ENCODE assay signal across 23 cellular contexts in genomic region chr3:12920967-12921366, GRCh38.
"Had no signal": no experiment of that assay in that cellular context is flagged by ENCODE, and none has a peak within 500 bp of the region (broad histone marks: within the 10 kb centered on the region; RNA-seq: fewer than 3 reads in every experiment).

No MANE protein-coding gene starts in this region.

- H3K36me3 ChIP-seq: SJSA1 had no signal

- H3K9me3 ChIP-seq: SJSA1 had no signal

- H3K27me3 ChIP-seq: SJSA1 had no signal

- DNase-seq: Kasumi-1, MM.1S, NCI-H1092 treated with DMSO at 0.1 percent for 48 hours, NCI-H1436, NCI-H187, NCI-H2029, NCI-H2081 treated with DMSO at 0.1 percent for 48 hours, NCI-H2171, NCI-H226, NCI-H446, NCI-H510A, NCI-H524 treated with DMSO at 0.1 percent for 48 hours, NCI-H69, NCI-H774, Right ventricle myocardium superior, RPMI8226, SIG-M5 had no signal

- H3K9me3 Mint-ChIP-seq: IgD-negative memory B cell had no signal

- FAIRE-seq: K562, RCC 7860 had no signal

- H3K27me3 Mint-ChIP-seq: IgD-negative memory B cell had no signal

- ATAC-seq: K562 had no signal

- H3K27ac ChIP-seq: KMS-11, SJSA1, SK-N-MC had no signal

- H3K4me3 ChIP-seq: K562, SJSA1, SK-N-MC had no signal

- H3K36me3 Mint-ChIP-seq: IgD-negative memory B cell had no signal

- H3K9ac ChIP-seq: KMS-11 had no signal

- H3K4me1 ChIP-seq: SJSA1 had no signal

- H3K4me2 ChIP-seq: KMS-11 had no signal
